In the genomic region with DNA sequence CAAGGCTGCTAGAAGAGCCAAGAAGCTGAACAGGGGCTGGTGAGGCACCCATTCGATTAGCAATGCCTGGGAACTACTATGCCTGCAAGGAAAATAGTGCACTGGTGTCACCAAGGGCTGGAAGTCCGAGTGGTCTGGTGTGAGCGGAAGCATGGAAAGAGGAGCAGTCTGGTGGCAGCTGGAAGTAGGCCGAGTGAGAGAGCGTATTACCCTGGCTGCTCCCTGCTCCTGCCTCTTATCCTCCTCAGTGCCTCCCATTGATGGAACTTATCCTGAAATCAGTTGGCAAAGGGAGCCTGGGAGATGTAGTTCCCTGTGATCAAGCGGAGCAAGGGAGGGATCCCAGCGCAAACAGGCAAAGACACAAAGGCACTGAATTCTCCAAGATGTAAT, we compare ENCODE assay signal across 11 cellular contexts. TPM values are rescaled to one million over a fixed set of nuclear protein-coding genes. Genes with fewer than 3 reads are reported as not detected.
DNase-seq lines count a peak whose midpoint lies in the region; ATAC-seq, FAIRE-seq and TF ChIP-seq lines count a peak whose summit lies in the region.
"Had no signal": no experiment of that assay in that cellular context is flagged by ENCODE, and none has a peak within 500 bp of the region (broad histone marks: within the 10 kb centered on the region; RNA-seq: fewer than 3 reads in every experiment).

No MANE protein-coding gene starts in this region.

- H4K20me1 ChIP-seq in SK-N-SH (ENCODE audit: insufficient read depth) = no peaks in the 10 kb centered on the region

- no peaks in the 10 kb centered on the region for H3K9me2 ChIP-seq in SK-N-SH

- TF ChIP-seq CTCF in SK-N-SH (IDR thresholded peaks at IDR 0.05) = no peak
- TF ChIP-seq CTCF in gastroesophageal sphincter (IDR thresholded peaks at IDR 0.05) = no peak

- peaks cover 23% of the 10 kb centered on the region for H3F3A ChIP-seq in SK-N-SH (replicated peaks; ENCODE audit: insufficient read depth)

- TF ChIP-seq EP300 in SK-N-SH (IDR thresholded peaks at IDR 0.05; ENCODE audit: borderline replicate concordance in 1 of 2, low read depth in 1 of 2, low read length in 1 of 2) (no peak; a peak in 1 of 4 replicates), gastroesophageal sphincter (IDR thresholded peaks at IDR 0.05) (no peak)

- H3K4me1 ChIP-seq in SK-N-SH (ENCODE audit: control insufficient read depth in 1 of 2, insufficient read depth in 2 of 2, low read depth in 1 of 2, low read length in 1 of 2) = peaks cover 24 to 55% of the 10 kb centered on the region in 2 experiments; a peak in 3 of 4 replicates
- peaks cover 3 to 40% (median 13%) of the 10 kb centered on the region in 3 donors for H3K4me1 ChIP-seq in gastroesophageal sphincter
- H3K4me1 ChIP-seq in small intestine (ENCODE audit: control insufficient read depth in 2 of 2, insufficient read depth in 1 of 2, low read depth in 1 of 2, low read length in 1 of 2) = peaks cover 9 to 20% of the 10 kb centered on the region in 2 donors
- H3K4me1 ChIP-seq: parathyroid adenoma had no signal

- H3K4me2 ChIP-seq in SK-N-SH = peak overlapping the region; percentile 70

- DNase-seq in GM18507 (ENCODE audit: extremely low spot score, insufficient read length, low read depth) (no peak), SK-N-SH (peak; percentile 85), small intestine (no peak), COLO668 (lab: John Stamatoyannopoulos, UW; ENCODE audit: unreplicated experiment) (no peak), NCI-H2107 (lab: John Stamatoyannopoulos, UW) (no peak)
- no peak for DNase-seq in stimulated activated CD4-positive, alpha-beta T cell treated with anti-CD3 and anti-CD28 coated beads, Interleukin-4, amount 100 ng/mL, for 24 hours
- DNase-seq: cerebellar nuclear complex, NCI-H510A treated with DMSO at 0.1 percent for 48 hours had no signal

- TF ChIP-seq POLR2A in gastroesophageal sphincter (IDR thresholded peaks at IDR 0.05) = no peak

- CTCF ChIA-PET in SK-N-SH (lab: Yijun Ruan, JAX) = interaction anchor here (1.1 to 4.6 kb wide), 6 partner anchors 22 to 239 kb away, joined by 3 to 18 read pairs (median 8); no protein-coding TSS in a partner anchor

- H3K27me3 ChIP-seq in SK-N-SH (ENCODE audit: insufficient read depth) (no peaks in the 10 kb centered on the region), gastroesophageal sphincter (no peaks in the 10 kb centered on the region), small intestine (ENCODE audit: control insufficient read depth in 2 of 2, insufficient read depth in 2 of 2, low read length in 2 of 2) (no peaks in the 10 kb centered on the region)

- H3K27ac ChIP-seq in SK-N-SH (ENCODE audit: low read depth in 2 of 2, low read length in 1 of 2) = peak overlapping the region; percentile 75 to 88
- peak overlapping the region in 3 of 4 donors; percentile 54 to 76 (median 57) for H3K27ac ChIP-seq in gastroesophageal sphincter
- H3K27ac ChIP-seq in small intestine (ENCODE audit: low read depth in 1 of 2, low read length in 1 of 2) = peak overlapping the region; percentile 68 to 99
- H3K27ac ChIP-seq: parathyroid adenoma had no signal

- peak overlapping the region; percentile 60 for H2AFZ ChIP-seq in SK-N-SH (ENCODE audit: low read depth)
- H2AFZ ChIP-seq: parathyroid adenoma had no signal

- TF ChIP-seq RAD21 in SK-N-SH (IDR thresholded peaks at IDR 0.05; ENCODE audit: low read length) = no peak

- H3K4me3 ChIP-seq in SK-N-SH (ENCODE audit: low read depth in 2 of 2, low read length in 1 of 2) = peak overlapping the region in 1 of 2 experiments; percentile 20; a peak in 2 of 4 replicates
- H3K4me3 ChIP-seq in gastroesophageal sphincter = no peak overlapping the region
- peak overlapping the region in 1 of 2 donors; percentile 26 for H3K4me3 ChIP-seq in small intestine (ENCODE audit: low read depth in 1 of 2, low read length in 2 of 2)

- peak overlapping the region; percentile 29; the same call in 1 of the 2 replicates for H3K9ac ChIP-seq in SK-N-SH
- H3K9ac ChIP-seq: parathyroid adenoma had no signal

- POLR2A ChIA-PET in SK-N-SH (lab: Yijun Ruan, JAX) = interaction anchor here (0.8 to 1.2 kb wide), 2 partner anchors 9 to 125 kb away, joined by 3 to 7 read pairs; partner anchors contain the start of genes SMAP2 and ZMPSTE24

- H3K36me3 ChIP-seq in SK-N-SH (replicated peaks in 1 of 2; ENCODE audit: control insufficient read depth in 1 of 2, insufficient read depth in 2 of 2, low read length in 1 of 2) (no peaks in the 10 kb centered on the region), gastroesophageal sphincter (no peaks in the 10 kb centered on the region), small intestine (ENCODE audit: control insufficient read depth in 2 of 2, insufficient read depth in 2 of 2, low read length in 2 of 2) (no peaks in the 10 kb centered on the region)

- H3K79me2 ChIP-seq in SK-N-SH (ENCODE audit: insufficient read depth) = peaks cover 78% of the 10 kb centered on the region

- H3K9me3 ChIP-seq in SK-N-SH (no peaks in the 10 kb centered on the region), gastroesophageal sphincter (no peaks in the 10 kb centered on the region), small intestine (ENCODE audit: control insufficient read depth, low read depth) (no peaks in the 10 kb centered on the region)

- ATAC-seq in gastroesophageal sphincter = no peak
- ATAC-seq in GM19035 (IDR thresholded peaks at IDR 0.05; ENCODE audit: unreplicated experiment) = no peak

- 17% methylated on average over 7 of the region's 7 CpGs for WGBS in SK-N-SH (ENCODE audit: low lambda C conversion rate)
- 82% methylated on average over 6 to 7 of the region's 7 CpGs for WGBS in gastroesophageal sphincter (ENCODE audit: low coverage in 1 of 2), 2 donors
- 78 to 86% (median 84%) methylated on average over 7 of the region's 7 CpGs for WGBS in small intestine, 3 donors

- FAIRE-seq in GM18507 (lab: Jason Lieb, UNC) (peak; percentile 35), small intestine (lab: Jason Lieb, UNC) (no peak)

TF ChIP-seq in SK-N-SH, 30 proteins besides CTCF, POLR2A, EP300 and RAD21 (continues in another document):
- TF ChIP-seq, protein P1, sequence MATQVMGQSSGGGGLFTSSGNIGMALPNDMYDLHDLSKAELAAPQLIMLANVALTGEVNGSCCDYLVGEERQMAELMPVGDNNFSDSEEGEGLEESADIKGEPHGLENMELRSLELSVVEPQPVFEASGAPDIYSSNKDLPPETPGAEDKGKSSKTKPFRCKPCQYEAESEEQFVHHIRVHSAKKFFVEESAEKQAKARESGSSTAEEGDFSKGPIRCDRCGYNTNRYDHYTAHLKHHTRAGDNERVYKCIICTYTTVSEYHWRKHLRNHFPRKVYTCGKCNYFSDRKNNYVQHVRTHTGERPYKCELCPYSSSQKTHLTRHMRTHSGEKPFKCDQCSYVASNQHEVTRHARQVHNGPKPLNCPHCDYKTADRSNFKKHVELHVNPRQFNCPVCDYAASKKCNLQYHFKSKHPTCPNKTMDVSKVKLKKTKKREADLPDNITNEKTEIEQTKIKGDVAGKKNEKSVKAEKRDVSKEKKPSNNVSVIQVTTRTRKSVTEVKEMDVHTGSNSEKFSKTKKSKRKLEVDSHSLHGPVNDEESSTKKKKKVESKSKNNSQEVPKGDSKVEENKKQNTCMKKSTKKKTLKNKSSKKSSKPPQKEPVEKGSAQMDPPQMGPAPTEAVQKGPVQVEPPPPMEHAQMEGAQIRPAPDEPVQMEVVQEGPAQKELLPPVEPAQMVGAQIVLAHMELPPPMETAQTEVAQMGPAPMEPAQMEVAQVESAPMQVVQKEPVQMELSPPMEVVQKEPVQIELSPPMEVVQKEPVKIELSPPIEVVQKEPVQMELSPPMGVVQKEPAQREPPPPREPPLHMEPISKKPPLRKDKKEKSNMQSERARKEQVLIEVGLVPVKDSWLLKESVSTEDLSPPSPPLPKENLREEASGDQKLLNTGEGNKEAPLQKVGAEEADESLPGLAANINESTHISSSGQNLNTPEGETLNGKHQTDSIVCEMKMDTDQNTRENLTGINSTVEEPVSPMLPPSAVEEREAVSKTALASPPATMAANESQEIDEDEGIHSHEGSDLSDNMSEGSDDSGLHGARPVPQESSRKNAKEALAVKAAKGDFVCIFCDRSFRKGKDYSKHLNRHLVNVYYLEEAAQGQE (IDR thresholded peaks at IDR 0.05; ENCODE audit: low read depth, low read length) = no peak
- TF ChIP-seq FOSL2 (IDR thresholded peaks at IDR 0.05; ENCODE audit: borderline replicate concordance, low read depth) (no peak), TCF12 (IDR thresholded peaks at IDR 0.05) (no peak), RCOR1 (IDR thresholded peaks at IDR 0.05; ENCODE audit: low read length) (peak; percentile 11; the same call in 1 of the 2 replicates), MAX (IDR thresholded peaks at IDR 0.05; ENCODE audit: low read depth) (0 out of 2 replicates have a peak, but pooled peaks have one; percentile 6), GABPA (IDR thresholded peaks at IDR 0.05; ENCODE audit: low read depth) (no peak; the same call in 1 of the 2 replicates), SMC3 (IDR thresholded peaks at IDR 0.05; ENCODE audit: low read depth, low read length) (no peak), GATA2 (CRISPR knock-in tag; IDR thresholded peaks at IDR 0.05) (peak; percentile 99), YY1 (IDR thresholded peaks at IDR 0.05; ENCODE audit: low read depth) (no peak), USF1 (IDR thresholded peaks at IDR 0.05; ENCODE audit: borderline replicate concordance, low read depth) (no peak), IRF3 (IDR thresholded peaks at IDR 0.05; ENCODE audit: low read depth, low read length) (no peak)

RNA-seq across cellular contexts. Expression of gene SMAP2, which starts 9.6 kb away (rescaled TPM):
- 11.2 and 12.7 TPM in 2 replicates for polyA plus RNA-seq in SK-N-SH (2012; rRNA removed)
- polyA plus RNA-seq in SK-N-SH (2012; cell fraction: cytosol; rRNA removed) = 11.5 and 12.3 TPM in 2 replicates
- 13.2 and 15.8 TPM in 2 replicates for polyA plus RNA-seq in SK-N-SH (2012; cell fraction: nucleus; rRNA removed)
- total RNA-seq in gastroesophageal sphincter = 10 to 100 TPM; 19.9 to 43.2 (median 26.6) TPM
- polyA plus RNA-seq in small intestine = 10 to 100 TPM; 13.0 to 27.8 (median 27.3) TPM
